In genomic region chr19:33627962-33628839, GRCh38 we compare ENCODE assay signal across 1 cellular context.
TF ChIP-seq lines count a peak whose summit lies in the region.

No MANE protein-coding gene starts in this region.

TF ChIP-seq in HCT116, 20 proteins besides CTCF, POLR2A, EP300 and RAD21 (continued from another document):
- TF ChIP-seq ZBTB33 (IDR thresholded peaks at IDR 0.05; ENCODE audit: extremely low read depth, insufficient replicate concordance, low read length) (no peak), SP1 (IDR thresholded peaks at IDR 0.05; ENCODE audit: low read depth) (no peak), EGR1 (IDR thresholded peaks at IDR 0.05; ENCODE audit: low read depth) (no peak), ZFX (IDR thresholded peaks at IDR 0.05) (no peak), SRF (IDR thresholded peaks at IDR 0.05; ENCODE audit: low read depth) (no peak), JUND (IDR thresholded peaks at IDR 0.05) (no peak), ATF3 (IDR thresholded peaks at IDR 0.05) (no peak), EZH2 (IDR thresholded peaks at IDR 0.05) (no peak), ZNF274 (IDR thresholded peaks at IDR 0.05; ENCODE audit: low read depth, low read length) (no peak), SIN3A (IDR thresholded peaks at IDR 0.05; ENCODE audit: low read depth) (no peak)
